Comparison of ENCODE assay signal across 24 cellular contexts in the genomic region with DNA sequence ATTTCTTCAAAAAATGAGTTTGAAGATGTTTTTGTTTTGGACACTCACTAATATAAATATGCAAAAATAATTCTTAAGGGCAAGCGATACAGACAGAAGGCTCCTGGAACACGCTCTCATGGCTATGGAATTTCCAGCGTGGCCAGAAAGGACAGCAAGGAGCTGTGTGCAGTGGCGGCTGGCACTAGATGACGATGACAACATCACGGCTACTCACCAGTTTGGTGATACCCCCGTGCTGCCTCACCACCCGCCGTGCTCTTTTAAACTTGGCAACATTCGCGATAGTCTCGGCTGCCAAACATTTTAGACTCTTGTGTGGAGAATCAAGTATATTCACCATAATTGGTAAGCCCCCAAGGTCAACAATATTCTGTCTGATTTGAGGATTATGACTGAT. TPM values are rescaled to one million over a fixed set of nuclear protein-coding genes. Genes with fewer than 3 reads are reported as not detected.
"Had no signal": no experiment of that assay in that cellular context is flagged by ENCODE, and none has a peak within 500 bp of the region (broad histone marks: within the 10 kb centered on the region; RNA-seq: fewer than 3 reads in every experiment).

No MANE protein-coding gene starts in this region.

- H2AFZ ChIP-seq: neural progenitor cell had no signal

- H3K4me2 ChIP-seq: neural progenitor cell had no signal

- H3K4me1 Mint-ChIP-seq: neural progenitor cell had no signal

- H3K9me3 Mint-ChIP-seq: natural killer cell treated with Interleukin-12 subunit alpha and Interleukin-12 subunit beta and Interleukin-15 and Interleukin-18, amount 100 ng/mL, for 72 hours; neural progenitor cell; type B pancreatic cell had no signal

- ATAC-seq: gastrocnemius medialis; left lobe of liver; natural killer cell treated with Interleukin-12 subunit alpha and Interleukin-12 subunit beta and Interleukin-15 and Interleukin-18, amount 100 ng/mL, for 72 hours; pancreas; sciatic nerve had no signal

- H3K9me3 ChIP-seq: esophagus muscularis mucosa, gastrocnemius medialis, heart right ventricle, pancreas, stomach, thyroid gland, uterus had no signal

- H3K4me3 Mint-ChIP-seq: natural killer cell treated with Interleukin-12 subunit alpha and Interleukin-12 subunit beta and Interleukin-15 and Interleukin-18, amount 100 ng/mL, for 72 hours; neural progenitor cell; type B pancreatic cell had no signal

- H3K27me3 ChIP-seq: esophagus muscularis mucosa, neural progenitor cell, pancreas, stomach, thyroid gland, uterus had no signal

- FAIRE-seq: islet of Langerhans, pancreas, small intestine had no signal

- H3K27ac ChIP-seq: epithelial cell of prostate, esophagus muscularis mucosa, gastrocnemius medialis, heart right ventricle, neural progenitor cell, pancreas, stomach, thyroid gland, uterus had no signal

- DNase-seq: effector memory CD4-positive, alpha-beta T cell; gastrocnemius medialis; heart right ventricle; hypothalamus; kidney glomerular epithelial cell; mammary epithelial cell; nucleus accumbens; pancreas; small intestine; stimulated activated CD4-positive, alpha-beta T cell treated with anti-CD3 and anti-CD28 coated beads, Interleukin-12 subunit alpha, Interleukin-12 subunit beta, amount 100 ng/mL, for 4 hours; stimulated activated naive CD4-positive, alpha-beta T cell; stomach; substantia nigra; thyroid gland; uterus had no signal

- H3K27ac Mint-ChIP-seq: natural killer cell treated with Interleukin-12 subunit alpha and Interleukin-12 subunit beta and Interleukin-15 and Interleukin-18, amount 100 ng/mL, for 72 hours; neural progenitor cell; progenitor cell of endocrine pancreas; type B pancreatic cell had no signal

- H3K36me3 Mint-ChIP-seq: natural killer cell treated with Interleukin-12 subunit alpha and Interleukin-12 subunit beta and Interleukin-15 and Interleukin-18, amount 100 ng/mL, for 72 hours; type B pancreatic cell had no signal

- H3K4me1 ChIP-seq: esophagus muscularis mucosa, gastrocnemius medialis, heart right ventricle, neural progenitor cell, pancreas, stomach, thyroid gland, uterus had no signal

- H3K4me3 ChIP-seq: esophagus muscularis mucosa, gastrocnemius medialis, heart right ventricle, neural progenitor cell, pancreas, stomach, thyroid gland, uterus had no signal

- H3K9ac ChIP-seq: neural progenitor cell had no signal

- H3K36me3 ChIP-seq: esophagus muscularis mucosa, gastrocnemius medialis, heart right ventricle, neural progenitor cell, pancreas, stomach, thyroid gland, uterus had no signal

RNA-seq across cellular contexts. Expression of gene ODAD2, which starts 54.9 kb away (rescaled TPM):
- total RNA-seq: gastrocnemius medialis; natural killer cell treated with Interleukin-12 subunit alpha and Interleukin-12 subunit beta and Interleukin-15 and Interleukin-18, amount 100 ng/mL, for 72 hours had no signal
- polyA plus RNA-seq: heart right ventricle, mammary epithelial cell had no signal
